ENCODE assay signal across 18 cellular contexts in the genomic region with DNA sequence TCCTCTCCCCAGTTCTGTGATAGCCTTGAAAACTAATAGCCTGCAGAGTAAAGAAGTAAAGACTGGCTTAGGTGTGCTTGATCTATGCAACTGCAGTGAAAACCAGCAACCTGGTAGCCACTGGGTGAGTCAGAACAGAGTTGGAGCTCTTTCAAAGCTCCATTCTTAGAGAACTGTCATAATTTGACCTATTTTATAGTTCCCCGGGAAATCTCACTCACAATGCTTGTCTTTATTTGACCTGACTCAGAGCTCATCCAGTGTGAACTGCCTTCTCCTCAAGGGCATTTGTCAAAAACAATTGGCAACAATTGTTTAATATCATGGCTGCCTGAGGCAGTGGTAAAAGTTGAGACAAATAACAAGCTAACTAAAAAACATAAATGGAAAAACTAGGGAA.
A peak's percentile ranks its signal among the peaks of the same experiment; 100 is the strongest.
DNase-seq lines count a peak whose midpoint lies in the region; ATAC-seq and TF ChIP-seq lines count a peak whose summit lies in the region.
"Had no signal": no experiment of that assay in that cellular context is flagged by ENCODE, and none has a peak within 500 bp of the region (broad histone marks: within the 10 kb centered on the region; RNA-seq: fewer than 3 reads in every experiment).

No MANE protein-coding gene starts in this region.

- H3K27ac ChIP-seq in foreskin keratinocyte (no peak overlapping the region), lower lobe of right lung (no peak overlapping the region)
- H3K27ac ChIP-seq: BLaER1, C4-2B had no signal

- no peak overlapping the region for H3K4me3 ChIP-seq in lower lobe of right lung
- H3K4me3 ChIP-seq: BLaER1, GM12878, GM23338, HAP-1 had no signal

- H3K9me3 ChIP-seq in lower lobe of right lung = peaks cover 11% of the 10 kb centered on the region
- H3K9me3 ChIP-seq: HAP-1 had no signal

- ATAC-seq in foreskin keratinocyte (peak; percentile 21), lower lobe of right lung (no peak)
- ATAC-seq: CD8-positive, alpha-beta T cell; GM12878; GM23338 had no signal

- H3K27me3 ChIP-seq in foreskin keratinocyte (peaks cover 2% of the 10 kb centered on the region), lower lobe of right lung (ENCODE audit: low read depth) (no peaks in the 10 kb centered on the region)

- DNase-seq in M059J (ENCODE audit: low read depth) (peak; percentile 12), SK-MEL-5 (ENCODE audit: low read depth, low spot score) (peak; percentile 3), foreskin keratinocyte (peak in 1 of 2 donors; percentile 33), lower lobe of right lung (no peak), NCI-H510A treated with DMSO at 0.1 percent for 48 hours (lab: John Stamatoyannopoulos, UW) (no peak), A172 (ENCODE audit: low spot score) (no peak)
- DNase-seq: CD4-positive, CD25-positive, alpha-beta regulatory T cell; CD8-positive, alpha-beta T cell; DMS 273 treated with DMSO at 0.1 percent for 48 hours; DMS79; EL; GDM1; HFFc6 had no signal

- in situ Hi-C loops in SK-MEL-5 (cut with HindIII; ENCODE audit: low pct_unique_long_range_greater_than_20kb, low sequenced_read_pairs) = no loop called here

- no peaks in the 10 kb centered on the region for H3K36me3 ChIP-seq in lower lobe of right lung
- H3K36me3 ChIP-seq: BLaER1, HAP-1 had no signal

- intact Hi-C loops in lower lobe of right lung (cut with DNase I) = no loop called here

- TF ChIP-seq CTCF in foreskin keratinocyte (conservative IDR thresholded peaks at IDR 0.05) (no peak), lower lobe of right lung (IDR thresholded peaks at IDR 0.05) (no peak)

- no peaks in the 10 kb centered on the region for H3K4me1 ChIP-seq in foreskin keratinocyte
- no peaks in the 10 kb centered on the region for H3K4me1 ChIP-seq in lower lobe of right lung
- H3K4me1 ChIP-seq: BLaER1, HAP-1 had no signal

Comparison
In these comparisons a context has a peak if more than half of its experiments do, and no peak if none do; other contexts are left out.
1. DNase-seq: peak in M059J (single experiment) and SK-MEL-5 (single experiment); none in lower lobe of right lung (single experiment), NCI-H510A treated with DMSO at 0.1 percent for 48 hours (single experiment) and A172 (single experiment).